12 cellular contexts compared by ENCODE assay signal in the genomic region with DNA sequence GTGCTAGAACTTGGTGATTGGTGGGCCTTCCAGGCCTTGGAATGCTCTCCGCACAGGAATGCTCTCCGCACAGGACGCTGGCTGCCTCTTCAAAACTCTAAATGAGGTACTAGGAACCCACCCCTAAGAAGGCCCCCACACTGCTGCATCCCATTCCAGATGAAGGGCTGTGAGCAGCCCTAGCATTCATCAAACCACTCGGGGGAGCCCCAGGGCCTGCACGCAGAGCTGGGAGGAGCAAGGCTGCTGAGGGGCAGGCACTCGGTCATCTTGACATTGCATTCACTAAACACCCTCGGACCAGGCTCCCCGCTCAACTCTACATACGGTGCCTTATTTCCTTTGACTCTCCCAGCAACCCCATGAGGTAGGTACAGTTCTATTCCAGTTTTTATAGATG. TPM values are rescaled to one million over a fixed set of nuclear protein-coding genes. Genes with fewer than 3 reads are reported as not detected.
DNase-seq lines count a peak whose midpoint lies in the region; ATAC-seq and TF ChIP-seq lines count a peak whose summit lies in the region.
"Had no signal": no experiment of that assay in that cellular context is flagged by ENCODE, and none has a peak within 500 bp of the region (broad histone marks: within the 10 kb centered on the region; RNA-seq: fewer than 3 reads in every experiment).

No MANE protein-coding gene starts in this region.

- H3K56ac ChIP-seq in IMR-90 (ENCODE audit: extremely low read depth, insufficient read depth, low read length): no peak overlapping the region

- no peaks in the 10 kb centered on the region; the same call in 1 of the 2 replicates for H3K4me1 ChIP-seq in IMR-90 (ENCODE audit: control insufficient read depth, insufficient read depth, low read length)

- H3K36me3 ChIP-seq in IMR-90 (ENCODE audit: control insufficient read depth, insufficient read depth, low read length): no peaks in the 10 kb centered on the region

- H3K23ac ChIP-seq in IMR-90 (ENCODE audit: low read depth, low read length): no peak overlapping the region

- peaks cover 2% of the 10 kb centered on the region for H3K27me3 ChIP-seq in IMR-90 (ENCODE audit: control insufficient read depth, insufficient read depth, low read length)

- H3K4me2 ChIP-seq in IMR-90 (ENCODE audit: low read depth, low read length): no peak overlapping the region

- no peak overlapping the region for H3K14ac ChIP-seq in IMR-90 (replicated peaks; ENCODE audit: low read depth, low read length)

- in situ Hi-C loops in IMR-90 (cut with MboI; ENCODE audit: low sequenced_read_pairs): no loop called here

- no peak overlapping the region for H4K8ac ChIP-seq in IMR-90 (ENCODE audit: low read depth in 2 of 2, low read length in 2 of 2)

- no peak for TF ChIP-seq POLR2A in IMR-90 (IDR thresholded peaks at IDR 0.05; ENCODE audit: low read depth, low read length)

- H3K18ac ChIP-seq in IMR-90 (ENCODE audit: low read depth, low read length): no peak overlapping the region

- H3K9me1 ChIP-seq in IMR-90 (ENCODE audit: insufficient read depth, low read length): no peaks in the 10 kb centered on the region

- H3K9ac ChIP-seq in IMR-90 (ENCODE audit: low read depth, low read length): no peak overlapping the region

- no TSS peak for BruUV-seq in IMR-90 (replicated peaks; lab: Mats Ljungman, UMichigan)

- no peak overlapping the region for H2BK20ac ChIP-seq in IMR-90 (ENCODE audit: low read depth, low read length)

- H3K79me1 ChIP-seq in IMR-90 (ENCODE audit: low read depth in 1 of 2, low read length in 2 of 2): no peaks in the 10 kb centered on the region

- H2BK120ac ChIP-seq in IMR-90 (ENCODE audit: low read depth, low read length): no peak overlapping the region

- H4K91ac ChIP-seq in IMR-90 (ENCODE audit: insufficient read depth, low read depth, low read length): no peak overlapping the region

- DNase-seq in DMS 273 (lab: John Stamatoyannopoulos, UW; ENCODE audit: unreplicated experiment) (peak; percentile 26), DMS 273 treated with DMSO at 0.1 percent for 48 hours (lab: John Stamatoyannopoulos, UW) (no peak), IMR-90 (peak; percentile 5), choroid plexus epithelial cell (ENCODE audit: low read depth) (peak; percentile 55), retinal pigment epithelial cell (ENCODE audit: low read depth) (no peak), NCI-H2029 (lab: John Stamatoyannopoulos, UW) (no peak), superior temporal gyrus (ENCODE audit: extremely low spot score) (no peak)
- no peak for DNase-seq in activated CD4-positive, CD25-positive, alpha-beta regulatory T cell (lab: John Stamatoyannopoulos, UW)
- DNase-seq: activated T-cell treated with anti-CD3 and anti-CD28 coated beads, Interleukin-2, amount 50 U/mL, for 48 hours; mucosa of descending colon; NCI-H82 had no signal

- no peaks in the 10 kb centered on the region for H3K9me3 ChIP-seq in IMR-90 (ENCODE audit: control insufficient read depth, insufficient read depth, low read length)
- H3K9me3 ChIP-seq: mucosa of descending colon had no signal

- TF ChIP-seq RAD21 in IMR-90 (IDR thresholded peaks at IDR 0.05; ENCODE audit: low read length): no peak; the same call in 1 of the 2 replicates

- intact Hi-C loops in IMR-90 (cut with micrococcal nuclease): loop anchor here (10.0 kb wide), 1 partner anchor 552 kb away; no protein-coding TSS in a partner anchor

- H3K4ac ChIP-seq in IMR-90 (ENCODE audit: low read depth, low read length): no peak overlapping the region

- WGBS in IMR-90 (ENCODE audit: extremely low coverage in 2 of 2, insufficient read length in 1 of 2), 2 experiments: no CpG with 5 or more reads among the region's 9 CpGs

- no peak overlapping the region for H2AFZ ChIP-seq in IMR-90 (replicated peaks; ENCODE audit: low read length, poor library complexity)

- no peak overlapping the region for H2AK9ac ChIP-seq in IMR-90 (replicated peaks; ENCODE audit: low read depth, low read length, poor library complexity)

- POLR2A ChIA-PET in IMR-90 (lab: Charles Lee; ENCODE audit: unreplicated experiment): no interaction called here

- dilution Hi-C loops in IMR-90 (cut with HindIII; ENCODE audit: low sequenced_read_pairs, unreplicated experiment): no loop called here

- no peak overlapping the region for H4K5ac ChIP-seq in IMR-90 (ENCODE audit: low read depth, low read length)

- no peak overlapping the region for H2BK5ac ChIP-seq in IMR-90 (ENCODE audit: low read depth, low read length, poor library complexity, severe bottlenecking)

- TF ChIP-seq CTCF in IMR-90 (conservative IDR thresholded peaks at IDR 0.05; ENCODE audit: low read depth, low read length): peak; percentile 31
- peak; percentile 62 for TF ChIP-seq CTCF in choroid plexus epithelial cell (conservative IDR thresholded peaks at IDR 0.05; ENCODE audit: low read depth, low read length)
- TF ChIP-seq CTCF in retinal pigment epithelial cell (conservative IDR thresholded peaks at IDR 0.05; ENCODE audit: low read depth, low read length): peak; percentile 26

- ATAC-seq in IMR-90 (ENCODE audit: low read depth): peak; percentile 70
- ATAC-seq: mucosa of descending colon had no signal

- H3K4me3 ChIP-seq in IMR-90 (ENCODE audit: insufficient read depth, low read depth, low read length) (no peak overlapping the region), choroid plexus epithelial cell (ENCODE audit: low read depth, low read length) (no peak overlapping the region), retinal pigment epithelial cell (ENCODE audit: low read length) (no peak overlapping the region)
- H3K4me3 ChIP-seq: mucosa of descending colon had no signal

- H2AK5ac ChIP-seq in IMR-90 (ENCODE audit: low read depth, low read length): no peak overlapping the region

- CTCF ChIA-PET in IMR-90 (lab: Yijun Ruan, JAX): interaction anchor here (1.0 kb wide), 1 partner anchor 300 kb away, joined by 3 read pairs; no protein-coding TSS in a partner anchor

- no peaks in the 10 kb centered on the region for H4K20me1 ChIP-seq in IMR-90 (ENCODE audit: insufficient read depth, low read length)

- no peak overlapping the region for H2BK15ac ChIP-seq in IMR-90 (ENCODE audit: low read depth, low read length)

- H3K27ac ChIP-seq in IMR-90 (ENCODE audit: insufficient read depth, low read length): no peak overlapping the region
- H3K27ac ChIP-seq: 22Rv1 had no signal

TF ChIP-seq in IMR-90, 13 proteins besides CTCF, POLR2A, EP300 and RAD21:
- no peak for TF ChIP-seq BHLHE40 (IDR thresholded peaks at IDR 0.05; ENCODE audit: low read depth, low read length)
- no peak for TF ChIP-seq RCOR1 (IDR thresholded peaks at IDR 0.05; ENCODE audit: insufficient replicate concordance, low read length)
- TF ChIP-seq MAFK (IDR thresholded peaks at IDR 0.05; ENCODE audit: low read depth, low read length): no peak
- TF ChIP-seq CHD1 (IDR thresholded peaks at IDR 0.05; ENCODE audit: low read depth, low read length): no peak
- TF ChIP-seq, protein P1, sequence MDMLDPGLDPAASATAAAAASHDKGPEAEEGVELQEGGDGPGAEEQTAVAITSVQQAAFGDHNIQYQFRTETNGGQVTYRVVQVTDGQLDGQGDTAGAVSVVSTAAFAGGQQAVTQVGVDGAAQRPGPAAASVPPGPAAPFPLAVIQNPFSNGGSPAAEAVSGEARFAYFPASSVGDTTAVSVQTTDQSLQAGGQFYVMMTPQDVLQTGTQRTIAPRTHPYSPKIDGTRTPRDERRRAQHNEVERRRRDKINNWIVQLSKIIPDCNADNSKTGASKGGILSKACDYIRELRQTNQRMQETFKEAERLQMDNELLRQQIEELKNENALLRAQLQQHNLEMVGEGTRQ (IDR thresholded peaks at IDR 0.05; ENCODE audit: low read depth, low read length): no peak
- TF ChIP-seq NFE2L2 (IDR thresholded peaks at IDR 0.05; ENCODE audit: low read depth, low read length): no peak
- no peak for TF ChIP-seq MXI1 (IDR thresholded peaks at IDR 0.05; ENCODE audit: borderline replicate concordance, low read depth, low read length)
- TF ChIP-seq, protein P2, sequence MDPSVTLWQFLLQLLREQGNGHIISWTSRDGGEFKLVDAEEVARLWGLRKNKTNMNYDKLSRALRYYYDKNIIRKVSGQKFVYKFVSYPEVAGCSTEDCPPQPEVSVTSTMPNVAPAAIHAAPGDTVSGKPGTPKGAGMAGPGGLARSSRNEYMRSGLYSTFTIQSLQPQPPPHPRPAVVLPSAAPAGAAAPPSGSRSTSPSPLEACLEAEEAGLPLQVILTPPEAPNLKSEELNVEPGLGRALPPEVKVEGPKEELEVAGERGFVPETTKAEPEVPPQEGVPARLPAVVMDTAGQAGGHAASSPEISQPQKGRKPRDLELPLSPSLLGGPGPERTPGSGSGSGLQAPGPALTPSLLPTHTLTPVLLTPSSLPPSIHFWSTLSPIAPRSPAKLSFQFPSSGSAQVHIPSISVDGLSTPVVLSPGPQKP (IDR thresholded peaks at IDR 0.05; ENCODE audit: borderline replicate concordance, low read depth, low read length): no peak
- no peak for TF ChIP-seq SMC3 (IDR thresholded peaks at IDR 0.05; ENCODE audit: low read depth, low read length)
- TF ChIP-seq RFX5 (IDR thresholded peaks at IDR 0.05; ENCODE audit: low read depth, low read length): no peak
TF ChIP-seq in IMR-90: peak in this region for 0.

RNA-seq across cellular contexts. Expression of a gene that starts 49.2 kb away (rescaled TPM):
- total RNA-seq in IMR-90 (2012; rRNA removed): 0.28 and 0.54 TPM in 2 replicates
- polyA plus RNA-seq in IMR-90 (2012; rRNA removed): 1.2 and 1.3 TPM in 2 replicates
- 0.41 and 2.3 TPM in 2 replicates for polyA plus RNA-seq in IMR-90 (2012; cell fraction: cytosol; rRNA removed)
- 2.9 TPM in 2 replicates for polyA plus RNA-seq in IMR-90 (2012; cell fraction: nucleus; rRNA removed; ENCODE audit: low replicate concordance)

Comparison
In these comparisons a context has a peak if more than half of its experiments do, and no peak if none do; other contexts are left out.
1. DNase-seq: peak in DMS 273 (single experiment), IMR-90 (single experiment) and choroid plexus epithelial cell (single experiment); none in DMS 273 treated with DMSO at 0.1 percent for 48 hours (single experiment), retinal pigment epithelial cell (single experiment), NCI-H2029 (single experiment), superior temporal gyrus (single experiment) and activated CD4-positive, CD25-positive, alpha-beta regulatory T cell (0 of 4).
2. Peak in every context shown above with its lines, with median percentiles within 50 percentile points of each other: CTCF ChIP-seq.